ENCODE assay signal across 8 cellular contexts in the genomic region with DNA sequence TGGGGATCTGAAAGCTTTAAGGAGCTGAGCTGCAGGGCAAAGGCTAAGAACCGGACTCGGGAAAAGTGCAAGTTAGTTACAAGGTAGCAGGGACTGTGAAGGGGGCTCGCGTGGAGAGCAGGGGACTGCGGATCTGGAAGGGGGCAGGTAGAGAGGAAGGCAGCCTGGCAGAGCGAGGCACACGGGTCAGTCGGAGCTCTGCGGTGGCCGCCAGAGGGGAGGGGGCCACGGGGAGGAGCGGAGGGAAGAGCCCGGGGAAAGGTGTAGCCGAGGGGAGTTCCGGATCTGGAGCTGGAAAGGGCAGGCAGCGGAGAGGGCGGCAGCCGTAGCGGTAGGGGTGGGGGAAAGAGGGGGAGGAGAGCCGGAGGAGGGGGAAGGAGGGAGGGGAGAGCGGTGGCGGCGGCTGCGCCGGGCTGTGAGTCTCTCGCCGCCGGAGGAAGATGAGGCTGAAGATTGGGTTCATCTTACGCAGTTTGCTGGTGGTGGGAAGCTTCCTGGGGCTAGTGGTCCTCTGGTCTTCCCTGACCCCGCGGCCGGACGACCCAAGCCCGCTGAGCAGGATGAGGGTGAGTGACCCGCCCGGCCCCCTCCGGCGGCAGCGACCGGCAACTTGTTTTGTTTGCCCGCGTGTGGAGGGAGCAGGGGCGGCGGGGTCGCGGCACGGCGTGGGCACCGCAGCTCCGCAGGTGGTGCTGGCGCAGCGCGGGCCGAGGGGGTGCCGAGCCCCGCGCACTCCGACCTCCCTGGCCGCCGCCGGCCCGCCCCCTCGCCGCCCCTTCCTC. TPM values are rescaled to one million over a fixed set of nuclear protein-coding genes. Genes with fewer than 3 reads are reported as not detected.
A peak's percentile ranks its signal among the peaks of the same experiment; 100 is the strongest.
DNase-seq lines count a peak whose midpoint lies in the region; ATAC-seq, FAIRE-seq and TF ChIP-seq lines count a peak whose summit lies in the region.

A gene with protein sequence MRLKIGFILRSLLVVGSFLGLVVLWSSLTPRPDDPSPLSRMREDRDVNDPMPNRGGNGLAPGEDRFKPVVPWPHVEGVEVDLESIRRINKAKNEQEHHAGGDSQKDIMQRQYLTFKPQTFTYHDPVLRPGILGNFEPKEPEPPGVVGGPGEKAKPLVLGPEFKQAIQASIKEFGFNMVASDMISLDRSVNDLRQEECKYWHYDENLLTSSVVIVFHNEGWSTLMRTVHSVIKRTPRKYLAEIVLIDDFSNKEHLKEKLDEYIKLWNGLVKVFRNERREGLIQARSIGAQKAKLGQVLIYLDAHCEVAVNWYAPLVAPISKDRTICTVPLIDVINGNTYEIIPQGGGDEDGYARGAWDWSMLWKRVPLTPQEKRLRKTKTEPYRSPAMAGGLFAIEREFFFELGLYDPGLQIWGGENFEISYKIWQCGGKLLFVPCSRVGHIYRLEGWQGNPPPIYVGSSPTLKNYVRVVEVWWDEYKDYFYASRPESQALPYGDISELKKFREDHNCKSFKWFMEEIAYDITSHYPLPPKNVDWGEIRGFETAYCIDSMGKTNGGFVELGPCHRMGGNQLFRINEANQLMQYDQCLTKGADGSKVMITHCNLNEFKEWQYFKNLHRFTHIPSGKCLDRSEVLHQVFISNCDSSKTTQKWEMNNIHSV (plus strand): TSS at position 416 of the 782 bp plus-strand sequence. CDS start 25 bp downstream, at position 441.

- peak; percentile 70 for FAIRE-seq in urothelium cell line (lab: Jason Lieb, UNC)

- 0 to 1% (median 1%) methylated on average over 29 to 64 of the region's 64 CpGs for WGBS in heart left ventricle, 4 donors

- TF ChIP-seq POLR2A in GM10847 (IDR thresholded peaks at IDR 0.05; ENCODE audit: extremely low read depth, insufficient read length) (peak; percentile 31), heart left ventricle (IDR thresholded peaks at IDR 0.05) (no peak)

- H3K27me3 ChIP-seq in heart left ventricle, result no peaks in the 10 kb centered on the region

- DNase-seq in NCI-H1092 treated with DMSO at 0.1 percent for 48 hours (lab: John Stamatoyannopoulos, UW), result peak; percentile 86
- DNase-seq in SW480 (ENCODE audit: low spot score), result peak; percentile 76
- DNase-seq in activated naive CD8-positive, alpha-beta T cell treated with anti-CD3 and anti-CD28 coated beads, Interleukin-2, amount 50 U/mL, for 16 hours (ENCODE audit: low read depth, low spot score), result peak; percentile 35
- peak; percentile 64 to 82 (median 69) for DNase-seq in heart left ventricle
- DNase-seq in posterior vena cava (ENCODE audit: low spot score), result peak; percentile 86
- DNase-seq in urothelium cell line (ENCODE audit: low spot score), result peak; percentile 85

- no peaks in the 10 kb centered on the region for H3K9me3 ChIP-seq in heart left ventricle

- intact Hi-C loops in heart left ventricle (cut with DNase I) (loop anchor here in 3 of 10 donors (5.0 to 10.0 kb wide), 3 partner anchors 134 to 144 kb away; no protein-coding TSS in a partner anchor), posterior vena cava (cut with DNase I) (no loop called here)

- TF ChIP-seq CTCF in heart left ventricle (IDR thresholded peaks at IDR 0.05), result no peak

- H3K27ac ChIP-seq in heart left ventricle, result peak within 1 kb of the TSS; percentile 67 to 96 (median 90)

- H3K36me3 ChIP-seq in heart left ventricle, result peaks cover 0 to 13% (median 0%) of the 10 kb centered on the region in 9 donors

- H3K4me3 ChIP-seq in heart left ventricle, result peak within 1 kb of the TSS; percentile 41 to 97 (median 88)

- H3K4me1 ChIP-seq in heart left ventricle, result peaks cover 0 to 36% (median 12%) of the 10 kb centered on the region in 12 donors

- ATAC-seq in HG02571 (IDR thresholded peaks at IDR 0.05; ENCODE audit: unreplicated experiment), result peak; percentile 30
- peak; percentile 49 to 82 (median 80) for ATAC-seq in heart left ventricle

RNA-seq across cellular contexts. Expression of the gene that starts here (rescaled TPM):
- total RNA-seq in heart left ventricle (10 to 100 TPM in 1 of 9 donors, 1 to 10 TPM in 8; 3.1 to 12.8 (median 6.6) TPM), posterior vena cava (10 to 100 TPM; 10.2 to 16.2 TPM)
- 1 to 10 TPM; 2.3 to 4.1 TPM for polyA plus RNA-seq in heart left ventricle

Comparison
In these comparisons a context has a peak if more than half of its experiments do, and no peak if none do; other contexts are left out.
1. Peak in every context shown above with its lines: DNase-seq, ATAC-seq, H3K4me3 ChIP-seq and H3K27ac ChIP-seq.
2. DNase-seq: peak in every context shown above with its lines; median percentile 86 in NCI-H1092 treated with DMSO at 0.1 percent for 48 hours; 86 in posterior vena cava; 85 in urothelium cell line; 76 in SW480; 69 in heart left ventricle; 35 in activated naive CD8-positive, alpha-beta T cell treated with anti-CD3 and anti-CD28 coated beads, Interleukin-2, amount 50 U/mL, for 16 hours.